In genomic region chr21:36452281-36452680, GRCh38 we compare ENCODE assay signal across 19 cellular contexts. TPM values are rescaled to one million over a fixed set of nuclear protein-coding genes. Genes with fewer than 3 reads are reported as not detected.
DNase-seq lines count a peak whose midpoint lies in the region; ATAC-seq and TF ChIP-seq lines count a peak whose summit lies in the region.
"Had no signal": no experiment of that assay in that cellular context is flagged by ENCODE, and none has a peak within 500 bp of the region (broad histone marks: within the 10 kb centered on the region; RNA-seq: fewer than 3 reads in every experiment).

No MANE protein-coding gene starts in this region.

- ATAC-seq in HG03175 (IDR thresholded peaks at IDR 0.05; ENCODE audit: unreplicated experiment) (no peak), GM21576 (IDR thresholded peaks at IDR 0.05; ENCODE audit: unreplicated experiment) (no peak)
- ATAC-seq: A549 had no signal

- no peaks in the 10 kb centered on the region for H3K36me3 Mint-ChIP-seq in progenitor cell of endocrine pancreas (ENCODE audit: insufficient read depth)
- H3K36me3 Mint-ChIP-seq: CD4-positive, alpha-beta memory T cell had no signal

- DNase-seq in NCI-H2196 (lab: John Stamatoyannopoulos, UW; ENCODE audit: unreplicated experiment), result peak; percentile 12
- no peak for DNase-seq in NCI-H2196 treated with DMSO at 0.1 percent for 48 hours (lab: John Stamatoyannopoulos, UW; ENCODE audit: unreplicated experiment)
- DNase-seq in dermis blood vessel endothelial cell, result peak; percentile 40
- peak; percentile 29 for DNase-seq in kidney tubule cell (ENCODE audit: low spot score)
- DNase-seq in progenitor cell of endocrine pancreas (ENCODE audit: low spot score, unreplicated experiment), result no peak
- DNase-seq: 8988T; ACHN; C1 segment of cervical spinal cord; Calu3; CD4-positive, alpha-beta memory T cell; COR-L47; DMS53; DMS79 treated with DMSO at 0.1 percent for 48 hours; GF-D8; GOT3 had no signal

- TF ChIP-seq CTCF in progenitor cell of endocrine pancreas (IDR thresholded peaks at IDR 0.05; ENCODE audit: unreplicated experiment), result no peak

- peaks cover 15% of the 10 kb centered on the region for H3K4me1 Mint-ChIP-seq in progenitor cell of endocrine pancreas (ENCODE audit: low read depth)

- no peak overlapping the region for H3K4me3 Mint-ChIP-seq in progenitor cell of endocrine pancreas (ENCODE audit: low read depth)
- H3K4me3 Mint-ChIP-seq: CD4-positive, alpha-beta memory T cell had no signal

- no peaks in the 10 kb centered on the region for H3K9me3 Mint-ChIP-seq in progenitor cell of endocrine pancreas (ENCODE audit: low read depth)
- H3K9me3 Mint-ChIP-seq: CD4-positive, alpha-beta memory T cell had no signal

- no peaks in the 10 kb centered on the region for H3K27me3 Mint-ChIP-seq in progenitor cell of endocrine pancreas

- H3K27ac Mint-ChIP-seq in progenitor cell of endocrine pancreas, result no peak overlapping the region
- H3K27ac Mint-ChIP-seq: CD4-positive, alpha-beta memory T cell had no signal

RNA-seq across cellular contexts. Expression of gene CLDN14, which starts 27.6 kb away (rescaled TPM):
- total RNA-seq in dermis blood vessel endothelial cell (0.09 and 0.34 TPM in 2 replicates), progenitor cell of endocrine pancreas (not detected in 2 replicates)
- total RNA-seq: Calu3; CD4-positive, alpha-beta memory T cell; G401 had no signal

Comparison
In these comparisons a context has a peak if more than half of its experiments do, and no peak if none do; other contexts are left out.
1. DNase-seq: peak in NCI-H2196 (single experiment), dermis blood vessel endothelial cell (single experiment) and kidney tubule cell (single experiment); none in NCI-H2196 treated with DMSO at 0.1 percent for 48 hours (single experiment) and progenitor cell of endocrine pancreas (single experiment).